ENCODE assay signal across 31 cellular contexts in genomic region chr4:98332017-98332416, GRCh38.
"Had no signal": no experiment of that assay in that cellular context is flagged by ENCODE, and none has a peak within 500 bp of the region (broad histone marks: within the 10 kb centered on the region; RNA-seq: fewer than 3 reads in every experiment).

No MANE protein-coding gene starts in this region.

- H3K27ac ChIP-seq: ascending aorta, breast epithelium, coronary artery, dorsolateral prefrontal cortex, epithelial cell of prostate, esophagus squamous epithelium, gastroesophageal sphincter, WERI-Rb-1 had no signal

- H3K4me3 ChIP-seq: ascending aorta, breast epithelium, coronary artery, dorsolateral prefrontal cortex, esophagus squamous epithelium, gastroesophageal sphincter had no signal

- DNase-seq: activated B cell treated with CpG ODN at 0.5 μM for 24 hours; activated CD4-positive, alpha-beta T cell treated with anti-CD3 and anti-CD28 coated beads for 48 hours; activated CD4-positive, alpha-beta T cell treated with anti-CD3 and anti-CD28 coated beads, Interleukin-2, amount 50 U/mL, for 1 hour; activated CD4-positive, alpha-beta T cell treated with anti-CD3 and anti-CD28 coated beads, Interleukin-2, amount 50 U/mL, for 48 hours; activated CD8-positive, alpha-beta memory T cell treated with anti-CD3 and anti-CD28 coated beads for 24 hours; activated CD8-positive, alpha-beta T cell treated with anti-CD3 and anti-CD28 coated beads for 36 hours; activated effector memory CD4-positive, alpha-beta T cell treated with anti-CD3 and anti-CD28 coated beads, Interleukin-2, amount 50 U/mL, for 16 hours; activated naive CD4-positive, alpha-beta T cell treated with anti-CD3 and anti-CD28 coated beads for 36 hours; activated naive CD8-positive, alpha-beta T cell treated with anti-CD3 and anti-CD28 coated beads, Interleukin-2, amount 10 ng/mL, durations not matched to agents 7 days and 5 days; activated T-cell treated with anti-CD3 and anti-CD28 coated beads, Interleukin-2, amount 50 U/mL, for 4 hours; dorsolateral prefrontal cortex; effector memory CD4-positive, alpha-beta T cell; esophagus squamous epithelium; foreskin melanocyte; T-helper 1 cell; T-helper 17 cell; T1000; WERI-Rb-1 had no signal

- H3K36me3 ChIP-seq: ascending aorta, breast epithelium had no signal

- H3K27me3 ChIP-seq: ascending aorta, breast epithelium, dorsolateral prefrontal cortex, esophagus squamous epithelium, gastroesophageal sphincter had no signal

- H3K27ac Mint-ChIP-seq: activated B cell treated with CpG ODN at 0.5 μM for 24 hours; activated CD8-positive, alpha-beta T cell treated with anti-CD3 and anti-CD28 coated beads for 36 hours; activated naive CD4-positive, alpha-beta T cell treated with anti-CD3 and anti-CD28 coated beads for 36 hours; activated naive CD4-positive, alpha-beta T cell treated with anti-CD3 and anti-CD28 coated beads, Interleukin-2, amount 50 U/mL, for 72 hours; activated naive CD8-positive, alpha-beta T cell treated with anti-CD3 and anti-CD28 coated beads, Interleukin-2, amount 10 ng/mL, durations not matched to agents 7 days and 5 days; activated T-helper 1 cell treated with anti-CD3 and anti-CD28 coated beads, Interleukin-12 subunit alpha, Interleukin-12 subunit beta, Interleukin-2, Interleukin-4 antibody, amounts not matched to agents 30 ng/mL and 10 ng/mL and 1 ng/mL, durations not matched to agents 14 hours and 24 hours and 36 hours; activated T-helper 2 cell treated with anti-CD3 and anti-CD28 coated beads, Interferon-gamma antibody, Interleukin-2, Interleukin-4, amounts not matched to agents 10 μg/mL and 5 μg/mL and 100 μg/mL, durations not matched to agents 14 hours and 24 hours and 36 hours; brain; dendritic cell treated with granulocyte-macrophage colony-stimulating factor and Interleukin-4, amounts not matched to agents 40 ng/mL and 50 ng/mL, for 4 days; T-helper 17 cell; T-helper 2 cell treated with Interferon-gamma antibody and Interleukin-4, amounts not matched to agents 5 μg/mL and 100 μg/mL, for 36 hours had no signal

- H3K27me3 Mint-ChIP-seq: activated B cell treated with CpG ODN at 0.5 μM for 24 hours; activated CD8-positive, alpha-beta T cell treated with anti-CD3 and anti-CD28 coated beads for 36 hours; activated naive CD8-positive, alpha-beta T cell treated with anti-CD3 and anti-CD28 coated beads, Interleukin-2, amount 10 ng/mL, durations not matched to agents 7 days and 5 days; brain; central memory CD8-positive, alpha-beta T cell; dendritic cell treated with granulocyte-macrophage colony-stimulating factor and Interleukin-4, amounts not matched to agents 40 ng/mL and 50 ng/mL, for 4 days; T-helper 17 cell had no signal

- H3K4me3 Mint-ChIP-seq: activated B cell treated with CpG ODN at 0.5 μM for 24 hours; activated CD8-positive, alpha-beta T cell treated with anti-CD3 and anti-CD28 coated beads for 36 hours; activated naive CD4-positive, alpha-beta T cell treated with anti-CD3 and anti-CD28 coated beads for 36 hours; activated naive CD8-positive, alpha-beta T cell treated with anti-CD3 and anti-CD28 coated beads, Interleukin-2, amount 10 ng/mL, durations not matched to agents 7 days and 5 days; activated T-cell treated with anti-CD3 and anti-CD28 coated beads, Interleukin-2, amount 50 U/mL, for 4 hours; activated T-helper 1 cell treated with anti-CD3 and anti-CD28 coated beads, Interleukin-12 subunit alpha, Interleukin-12 subunit beta, Interleukin-2, Interleukin-4 antibody, amounts not matched to agents 30 ng/mL and 10 ng/mL and 1 ng/mL, durations not matched to agents 14 hours and 24 hours and 36 hours; brain; central memory CD8-positive, alpha-beta T cell; dendritic cell treated with granulocyte-macrophage colony-stimulating factor and Interleukin-4, amounts not matched to agents 40 ng/mL and 50 ng/mL, for 4 days; T-helper 17 cell; T-helper 2 cell treated with Interferon-gamma antibody and Interleukin-4, amounts not matched to agents 5 μg/mL and 100 μg/mL, for 36 hours had no signal

- H3K4me1 Mint-ChIP-seq: activated naive CD8-positive, alpha-beta T cell treated with anti-CD3 and anti-CD28 coated beads, Interleukin-2, amount 10 ng/mL, durations not matched to agents 7 days and 5 days; brain; T-helper 17 cell had no signal

- ATAC-seq: activated CD4-positive, CD25-positive, alpha-beta regulatory T cell treated with anti-CD3 and anti-CD28 coated beads, Interleukin-2, amount 50 U/mL, for 24 hours; activated CD8-positive, alpha-beta T cell treated with anti-CD3 and anti-CD28 coated beads for 36 hours; activated naive CD4-positive, alpha-beta T cell treated with anti-CD3 and anti-CD28 coated beads, Interleukin-2, amount 50 U/mL, for 72 hours; activated T-cell treated with anti-CD3 and anti-CD28 coated beads, Interleukin-2, amount 50 U/mL, for 4 hours; gastroesophageal sphincter; T-helper 17 cell had no signal

- H3K4me1 ChIP-seq: ascending aorta, breast epithelium, esophagus squamous epithelium, gastroesophageal sphincter had no signal
